ENCODE assay signal across 9 cellular contexts in the genomic region with DNA sequence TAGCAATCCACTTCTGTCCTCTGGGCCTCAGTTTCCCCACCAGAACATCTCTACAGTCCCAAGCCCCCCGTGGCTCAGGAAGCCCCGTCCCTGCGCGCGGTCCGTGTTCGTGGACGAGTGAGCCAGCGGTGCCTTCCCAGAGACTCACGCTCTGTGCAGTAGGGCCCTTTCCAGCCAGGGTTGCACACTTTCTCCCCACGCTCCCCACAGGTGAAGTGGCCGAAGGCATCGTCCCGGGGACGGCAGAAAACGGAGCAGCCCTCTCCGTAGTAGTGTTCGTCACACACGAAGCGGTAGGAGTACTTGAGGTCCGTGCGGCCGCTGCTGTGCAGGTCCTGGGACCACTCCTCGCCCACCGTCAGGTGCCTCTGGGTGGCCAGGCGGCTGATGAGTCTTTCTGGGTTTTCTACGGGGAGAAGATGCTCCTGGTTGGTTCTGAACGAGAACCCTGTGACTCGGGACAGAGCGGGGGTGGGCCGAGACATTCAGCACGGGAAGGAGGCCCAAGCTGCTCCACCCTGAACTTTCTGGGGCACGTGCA. TPM values are rescaled to one million over a fixed set of nuclear protein-coding genes. Genes with fewer than 3 reads are reported as not detected.
DNase-seq lines count a peak whose midpoint lies in the region; ATAC-seq and TF ChIP-seq lines count a peak whose summit lies in the region.
"Had no signal": no experiment of that assay in that cellular context is flagged by ENCODE, and none has a peak within 500 bp of the region (broad histone marks: within the 10 kb centered on the region; RNA-seq: fewer than 3 reads in every experiment).

No MANE protein-coding gene starts in this region.

- no peak overlapping the region for H2BK5ac ChIP-seq in trophoblast cell (ENCODE audit: low read depth, low read length, poor library complexity)

- intact Hi-C loops in lower lobe of right lung (cut with DNase I), result no loop called here

- peak overlapping the region; percentile 78 for H3K4me3 Mint-ChIP-seq in activated T-cell treated with anti-CD3 and anti-CD28 coated beads, Interleukin-2, amount 50 U/mL, for 4 hours

- H3K23ac ChIP-seq in trophoblast cell (ENCODE audit: low read length), result no peak overlapping the region

- H4K91ac ChIP-seq in trophoblast cell (ENCODE audit: low read depth, low read length), result no peak overlapping the region

- H3K36me3 Mint-ChIP-seq in activated T-cell treated with anti-CD3 and anti-CD28 coated beads, Interleukin-2, amount 50 U/mL, for 4 hours (ENCODE audit: insufficient read depth), result peaks cover 3% of the 10 kb centered on the region

- H3K4ac ChIP-seq in trophoblast cell (ENCODE audit: low read depth, low read length), result no peak overlapping the region

- H2BK12ac ChIP-seq in trophoblast cell (ENCODE audit: low read length), result no peak overlapping the region

- no CpG with 5 or more reads among the region's 33 CpGs for WGBS in trophoblast cell (ENCODE audit: extremely low coverage, insufficient coverage, insufficient read length)

- H3K9me3 ChIP-seq in lower lobe of right lung, result no peaks in the 10 kb centered on the region
- peaks cover 8% of the 10 kb centered on the region for H3K9me3 ChIP-seq in trophoblast cell (ENCODE audit: insufficient read depth, low read depth, low read length)

- no peak for ATAC-seq in activated T-cell treated with anti-CD3 and anti-CD28 coated beads, Interleukin-2, amount 50 U/mL, for 4 hours
- no peak for ATAC-seq in lower lobe of right lung
- ATAC-seq in HG02610 (IDR thresholded peaks at IDR 0.05; ENCODE audit: unreplicated experiment), result no peak

- H3K14ac ChIP-seq in trophoblast cell (ENCODE audit: low read length), result no peak overlapping the region

- no peak overlapping the region for H4K8ac ChIP-seq in trophoblast cell (ENCODE audit: low read depth, low read length)

- H3K18ac ChIP-seq in trophoblast cell (ENCODE audit: low read length), result no peak overlapping the region

- H3K9me3 Mint-ChIP-seq in activated T-cell treated with anti-CD3 and anti-CD28 coated beads, Interleukin-2, amount 50 U/mL, for 4 hours, result no peaks in the 10 kb centered on the region

- no peaks in the 10 kb centered on the region for H3K79me2 ChIP-seq in trophoblast cell (ENCODE audit: control insufficient read depth, insufficient read depth, low read length, poor library complexity)

- no peak overlapping the region for H2BK120ac ChIP-seq in trophoblast cell (ENCODE audit: insufficient read depth, low read length, poor library complexity)

- H3K27ac ChIP-seq in angular gyrus (ENCODE audit: low read depth, low read length), result peak overlapping the region; percentile 24
- peak overlapping the region; percentile 53 for H3K27ac ChIP-seq in lower lobe of right lung
- H3K27ac ChIP-seq in substantia nigra (ENCODE audit: low read depth, low read length, poor library complexity, severe bottlenecking), result peak overlapping the region; percentile 89
- H3K27ac ChIP-seq in trophoblast cell (ENCODE audit: low read depth, low read length), result no peak overlapping the region

- H3K4me1 ChIP-seq in lower lobe of right lung (peaks cover 59% of the 10 kb centered on the region), trophoblast cell (ENCODE audit: control insufficient read depth in 1 of 2, insufficient read depth in 2 of 2, low read length in 2 of 2) (peaks cover 10 to 35% of the 10 kb centered on the region in 2 experiments)

- no peak overlapping the region for H3K9ac ChIP-seq in trophoblast cell (ENCODE audit: low read length)

- H3K27me3 Mint-ChIP-seq in activated T-cell treated with anti-CD3 and anti-CD28 coated beads, Interleukin-2, amount 50 U/mL, for 4 hours (ENCODE audit: low read depth), result peaks cover 35% of the 10 kb centered on the region

- no peak for TF ChIP-seq CTCF in lower lobe of right lung (IDR thresholded peaks at IDR 0.05)

- H3K36me3 ChIP-seq in lower lobe of right lung (peaks cover 26% of the 10 kb centered on the region), trophoblast cell (ENCODE audit: control insufficient read depth in 1 of 2, insufficient read depth in 2 of 2, low read length in 2 of 2) (peaks cover 23 to 24% of the 10 kb centered on the region in 2 experiments)

- H3K27me3 ChIP-seq in lower lobe of right lung (ENCODE audit: low read depth) (peaks cover 68% of the 10 kb centered on the region), trophoblast cell (ENCODE audit: insufficient read depth, low read length) (peaks cover 46% of the 10 kb centered on the region)

- no peak overlapping the region for H2AFZ ChIP-seq in trophoblast cell (ENCODE audit: insufficient read depth, low read length, poor library complexity)

- DNase-seq in activated T-cell treated with anti-CD3 and anti-CD28 coated beads, Interleukin-2, amount 50 U/mL, for 4 hours, result no peak
- DNase-seq in activated T-cell treated with anti-CD3 and anti-CD28 coated beads, Interleukin-2, amount 50 U/mL, for 48 hours, result no peak
- DNase-seq in lower lobe of right lung (no peak), substantia nigra (lab: John Stamatoyannopoulos, UW) (no peak), trophoblast cell (no peak), SIG-M5 (lab: John Stamatoyannopoulos, UW) (no peak)
- DNase-seq: NCI-H1048 had no signal

- H2AK5ac ChIP-seq in trophoblast cell (ENCODE audit: low read length), result no peak overlapping the region

- no peak overlapping the region for H4K12ac ChIP-seq in trophoblast cell (ENCODE audit: low read depth, low read length)

- peaks cover 26% of the 10 kb centered on the region for H3K4me1 Mint-ChIP-seq in activated T-cell treated with anti-CD3 and anti-CD28 coated beads, Interleukin-2, amount 50 U/mL, for 4 hours (ENCODE audit: low read depth)

- no peak overlapping the region for H3K4me2 ChIP-seq in trophoblast cell (ENCODE audit: low read length)

- H3K79me1 ChIP-seq in trophoblast cell (ENCODE audit: low read length), result peaks cover 3% of the 10 kb centered on the region

- H3K4me3 ChIP-seq in lower lobe of right lung (peak overlapping the region; percentile 84), trophoblast cell (ENCODE audit: low read depth, low read length) (no peak overlapping the region)

RNA-seq across cellular contexts. Expression of gene DLL1, which starts 2.7 kb away (rescaled TPM):
- 1 to 10 TPM in 2 of 3 donors, under 1 TPM in 1; 0.18 to 1.4 (median 1.0) TPM for total RNA-seq in activated T-cell treated with anti-CD3 and anti-CD28 coated beads, Interleukin-2, amount 50 U/mL, for 4 hours
- total RNA-seq in lower lobe of right lung, result 12.9 TPM
- 5.2 and 5.8 TPM in 2 replicates for polyA plus RNA-seq in trophoblast cell (2013)

RNA-seq across cellular contexts. Expression of gene FAM120B, which starts 18.4 kb away (rescaled TPM):
- 10 to 100 TPM; 13.8 to 14.3 (median 14.3) TPM for total RNA-seq in activated T-cell treated with anti-CD3 and anti-CD28 coated beads, Interleukin-2, amount 50 U/mL, for 4 hours
- total RNA-seq in lower lobe of right lung, result 29.0 TPM
- polyA plus RNA-seq in trophoblast cell (2013), result 17.9 and 18.0 TPM in 2 replicates
